ENCODE assay signal across 13 cellular contexts in genomic region chrX:20500171-20500865, GRCh38.
DNase-seq lines count a peak whose midpoint lies in the region; ATAC-seq lines count a peak whose summit lies in the region.
"Had no signal": no experiment of that assay in that cellular context is flagged by ENCODE, and none has a peak within 500 bp of the region (broad histone marks: within the 10 kb centered on the region; RNA-seq: fewer than 3 reads in every experiment).

No MANE protein-coding gene starts in this region.

- H3K36me3 Mint-ChIP-seq in activated CD4-positive, alpha-beta T cell treated with anti-CD3 and anti-CD28 coated beads for 36 hours (ENCODE audit: low read depth), result no peaks in the 10 kb centered on the region
- H3K36me3 Mint-ChIP-seq in T-helper 17 cell (ENCODE audit: low read depth), result no peaks in the 10 kb centered on the region
- H3K36me3 Mint-ChIP-seq in natural killer cell treated with Interleukin-12 subunit alpha and Interleukin-12 subunit beta and Interleukin-15 and Interleukin-18, amount 100 ng/mL, for 72 hours, result peaks cover 9% of the 10 kb centered on the region

- peaks cover 24% of the 10 kb centered on the region for H3K27me3 Mint-ChIP-seq in activated CD4-positive, alpha-beta T cell treated with anti-CD3 and anti-CD28 coated beads for 36 hours
- H3K27me3 Mint-ChIP-seq in T-helper 17 cell, result no peaks in the 10 kb centered on the region
- H3K27me3 Mint-ChIP-seq in natural killer cell treated with Interleukin-12 subunit alpha and Interleukin-12 subunit beta and Interleukin-15 and Interleukin-18, amount 100 ng/mL, for 72 hours, result peaks cover 0 to 17% of the 10 kb centered on the region in 2 donors

- intact Hi-C loops in activated CD4-positive, alpha-beta T cell treated with anti-CD3 and anti-CD28 coated beads for 36 hours (cut with DNase I, micrococcal nuclease), result no loop called here

- peak; percentile 95 for ATAC-seq in activated CD4-positive, alpha-beta T cell treated with anti-CD3 and anti-CD28 coated beads for 36 hours
- ATAC-seq in HG02938 (IDR thresholded peaks at IDR 0.05; ENCODE audit: unreplicated experiment), result peak; percentile 78
- peak; percentile 77 for ATAC-seq in T-helper 17 cell
- ATAC-seq in natural killer cell treated with Interleukin-12 subunit alpha and Interleukin-12 subunit beta and Interleukin-15 and Interleukin-18, amount 100 ng/mL, for 72 hours, result peak; percentile 83 to 97

- no peaks in the 10 kb centered on the region for H3K9me3 Mint-ChIP-seq in activated CD4-positive, alpha-beta T cell treated with anti-CD3 and anti-CD28 coated beads for 36 hours (ENCODE audit: low read depth)
- peaks cover 3% of the 10 kb centered on the region for H3K9me3 Mint-ChIP-seq in natural killer cell treated with Interleukin-12 subunit alpha and Interleukin-12 subunit beta and Interleukin-15 and Interleukin-18, amount 100 ng/mL, for 72 hours

- CTCF ChIA-PET in activated CD4-positive, alpha-beta T cell treated with anti-CD3 and anti-CD28 coated beads for 36 hours (lab: Charles Lee), result interaction anchor here (0.6 kb wide), 1 partner anchor 248 kb away, joined by 3 read pairs; no protein-coding TSS in a partner anchor

- peak; percentile 44 for DNase-seq in activated CD4-positive, alpha-beta T cell treated with anti-CD3 and anti-CD28 coated beads for 36 hours
- DNase-seq in activated CD4-positive, alpha-beta T cell treated with anti-CD3 and anti-CD28 coated beads for 4 hours, result no peak
- DNase-seq in T-helper 17 cell, result no peak
- no peak for DNase-seq in natural killer cell treated with Interleukin-12 subunit alpha and Interleukin-12 subunit beta and Interleukin-15 and Interleukin-18, amount 100 ng/mL, for 72 hours (ENCODE audit: low spot score)
- DNase-seq in amniotic stem cell (lab: John Stamatoyannopoulos, UW), result no peak
- DNase-seq in EL, result no peak
- no peak for DNase-seq in LoVo (ENCODE audit: low spot score)
- DNase-seq: adrenal gland; effector memory CD4-positive, alpha-beta T cell; mesendoderm; NCI-H1930; transverse colon had no signal

- H3K4me1 Mint-ChIP-seq in activated CD4-positive, alpha-beta T cell treated with anti-CD3 and anti-CD28 coated beads for 36 hours, result peaks cover 15% of the 10 kb centered on the region
- H3K4me1 Mint-ChIP-seq in T-helper 17 cell, result peaks cover 11% of the 10 kb centered on the region
- H3K4me1 Mint-ChIP-seq in natural killer cell treated with Interleukin-12 subunit alpha and Interleukin-12 subunit beta and Interleukin-15 and Interleukin-18, amount 100 ng/mL, for 72 hours (ENCODE audit: low read depth in 2 of 2), result peaks cover 15 to 36% of the 10 kb centered on the region in 2 donors

- POLR2A ChIA-PET in activated CD4-positive, alpha-beta T cell treated with anti-CD3 and anti-CD28 coated beads for 36 hours (lab: Charles Lee), result interaction anchor here (0.9 kb wide), 1 partner anchor 16 kb away, joined by 3 read pairs; no protein-coding TSS in a partner anchor

- H3K9me3 ChIP-seq in T-helper 17 cell (ENCODE audit: control insufficient read depth, low read length, poor library complexity, severe bottlenecking), result no peaks in the 10 kb centered on the region
- H3K9me3 ChIP-seq: adrenal gland, transverse colon had no signal

- no peak overlapping the region for H3K27ac Mint-ChIP-seq in activated CD4-positive, alpha-beta T cell treated with anti-CD3 and anti-CD28 coated beads for 36 hours
- peak overlapping the region; percentile 63 for H3K27ac Mint-ChIP-seq in T-helper 17 cell
- H3K27ac Mint-ChIP-seq in natural killer cell treated with Interleukin-12 subunit alpha and Interleukin-12 subunit beta and Interleukin-15 and Interleukin-18, amount 100 ng/mL, for 72 hours, result peak overlapping the region; percentile 73 to 87

- no peak overlapping the region for H3K4me3 Mint-ChIP-seq in activated CD4-positive, alpha-beta T cell treated with anti-CD3 and anti-CD28 coated beads for 36 hours
- H3K4me3 Mint-ChIP-seq in T-helper 17 cell, result peak overlapping the region; percentile 45
- peak overlapping the region; percentile 84 for H3K4me3 Mint-ChIP-seq in natural killer cell treated with Interleukin-12 subunit alpha and Interleukin-12 subunit beta and Interleukin-15 and Interleukin-18, amount 100 ng/mL, for 72 hours
